Comparison of ENCODE assay signal across 8 cellular contexts in the genomic region with DNA sequence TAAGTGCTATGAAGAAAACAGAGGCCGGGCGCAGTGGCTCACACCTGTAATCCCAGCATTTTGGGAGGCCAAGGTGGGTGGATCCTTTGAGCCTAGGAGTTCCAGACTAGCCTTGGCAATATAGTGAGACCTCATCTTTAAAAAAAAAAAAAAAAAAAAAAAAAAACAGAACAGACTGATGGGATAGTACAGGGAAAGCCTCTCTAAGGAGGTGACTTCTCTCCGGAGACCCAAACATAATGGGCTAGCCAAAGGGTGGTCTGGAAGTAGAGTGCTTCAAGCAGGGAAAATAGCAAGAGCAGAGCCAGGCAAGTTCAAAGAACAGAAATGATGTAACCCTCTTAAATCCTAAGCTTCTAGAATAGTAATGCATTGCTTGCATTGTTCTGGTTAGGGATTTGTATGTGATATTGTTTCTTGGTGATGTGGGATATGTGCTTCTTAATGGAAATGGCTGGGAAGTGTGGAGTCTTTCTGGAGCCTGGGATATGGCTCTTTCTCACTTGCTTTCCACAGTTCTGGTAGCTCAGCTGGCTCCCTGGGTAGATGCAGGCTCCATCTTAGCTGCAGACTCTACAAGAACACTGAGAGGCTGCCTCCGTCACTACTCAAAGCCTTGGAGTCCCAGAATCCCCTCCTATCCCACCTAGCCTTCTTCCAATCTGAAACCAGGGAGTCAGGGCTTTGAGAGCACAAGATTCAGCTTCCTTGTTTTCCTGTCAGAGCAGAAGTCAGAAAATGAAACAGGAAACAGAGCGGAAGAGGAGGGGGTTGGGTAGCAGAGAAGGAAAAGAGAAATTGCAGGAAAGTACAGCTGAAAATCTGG. TPM values are rescaled to one million over a fixed set of nuclear protein-coding genes. Genes with fewer than 3 reads are reported as not detected.
DNase-seq lines count a peak whose midpoint lies in the region; ATAC-seq, FAIRE-seq and TF ChIP-seq lines count a peak whose summit lies in the region.

No MANE protein-coding gene starts in this region.

- POLR2A ChIA-PET in activated CD4-positive, alpha-beta memory T cell treated with anti-CD3 and anti-CD28 coated beads for 36 hours (lab: Charles Lee) = interaction anchor here (1.1 to 8.2 kb wide), 6 partner anchors 14 to 204 kb away, joined by 3 to 177 read pairs (median 5); a partner anchor contains a TSS

- DNase-seq in stimulated activated naive CD4-positive, alpha-beta T cell (lab: John Stamatoyannopoulos, UW) = peak in 4 of 6 experiments; percentile 8 to 49 (median 24)
- DNase-seq in stimulated activated naive CD4-positive, alpha-beta T cell treated with Interleukin-2 at 50 U/mL for 16 hours (lab: John Stamatoyannopoulos, UW) = no peak
- DNase-seq in activated CD4-positive, alpha-beta memory T cell treated with anti-CD3 and anti-CD28 coated beads for 36 hours = no peak
- no peak for DNase-seq in hepatocyte (ENCODE audit: low spot score)
- DNase-seq in small intestine = peak; percentile 54
- no peak for DNase-seq in D341Med (ENCODE audit: low spot score)
- no peak for DNase-seq in left lobe of liver (ENCODE audit: low spot score)

- peaks cover 74% of the 10 kb centered on the region for H3K4me1 Mint-ChIP-seq in activated CD4-positive, alpha-beta memory T cell treated with anti-CD3 and anti-CD28 coated beads for 36 hours (ENCODE audit: low read depth)

- H2AFZ ChIP-seq in hepatocyte = peak overlapping the region; percentile 62

- H3K36me3 ChIP-seq in hepatocyte (replicated peaks; ENCODE audit: insufficient read depth, low read depth) (no peaks in the 10 kb centered on the region), small intestine (ENCODE audit: control insufficient read depth in 2 of 2, insufficient read depth in 2 of 2, low read length in 2 of 2) (peaks cover 2 to 6% of the 10 kb centered on the region in 2 donors)

- TF ChIP-seq CTCF in hepatocyte (IDR thresholded peaks at IDR 0.05; ENCODE audit: poor library complexity) = no peak

- H3K4me3 ChIP-seq in hepatocyte (no peak overlapping the region), small intestine (ENCODE audit: low read depth in 1 of 2, low read length in 2 of 2) (no peak overlapping the region)

- ATAC-seq in HG03520 (IDR thresholded peaks at IDR 0.05; ENCODE audit: unreplicated experiment) = no peak
- no peak for ATAC-seq in left lobe of liver

- peak overlapping the region; percentile 99 for H3K27ac Mint-ChIP-seq in activated CD4-positive, alpha-beta memory T cell treated with anti-CD3 and anti-CD28 coated beads for 36 hours

- intact Hi-C loops in activated CD4-positive, alpha-beta memory T cell treated with anti-CD3 and anti-CD28 coated beads for 36 hours (cut with micrococcal nuclease) = loop anchor here (2.0 to 5.0 kb wide), 2 partner anchors 15 to 109 kb away; no protein-coding TSS in a partner anchor

- H3K36me3 Mint-ChIP-seq in activated CD4-positive, alpha-beta memory T cell treated with anti-CD3 and anti-CD28 coated beads for 36 hours = peaks cover 10% of the 10 kb centered on the region

- H3K27me3 Mint-ChIP-seq in activated CD4-positive, alpha-beta memory T cell treated with anti-CD3 and anti-CD28 coated beads for 36 hours = no peaks in the 10 kb centered on the region

- H3K27ac ChIP-seq in hepatocyte (peak overlapping the region; percentile 99), small intestine (ENCODE audit: low read depth in 1 of 2, low read length in 1 of 2) (peak overlapping the region; percentile 82 to 98)

- peaks cover 26% of the 10 kb centered on the region for H3K79me2 ChIP-seq in hepatocyte

- peaks cover 7% of the 10 kb centered on the region for H4K20me1 ChIP-seq in hepatocyte (ENCODE audit: insufficient read depth, poor library complexity, severe bottlenecking)

- H3K4me1 ChIP-seq in hepatocyte (ENCODE audit: insufficient read depth) (peaks cover 35% of the 10 kb centered on the region), small intestine (ENCODE audit: control insufficient read depth in 2 of 2, insufficient read depth in 1 of 2, low read depth in 1 of 2, low read length in 1 of 2) (peaks cover 2 to 19% of the 10 kb centered on the region in 2 donors)

- H3K9me3 Mint-ChIP-seq in activated CD4-positive, alpha-beta memory T cell treated with anti-CD3 and anti-CD28 coated beads for 36 hours = no peaks in the 10 kb centered on the region

- H3K27me3 ChIP-seq in hepatocyte (no peaks in the 10 kb centered on the region), small intestine (ENCODE audit: control insufficient read depth in 2 of 2, insufficient read depth in 2 of 2, low read length in 2 of 2) (no peaks in the 10 kb centered on the region)

- no peaks in the 10 kb centered on the region for H3K9me2 ChIP-seq in hepatocyte (replicated peaks; ENCODE audit: insufficient read depth)

- H3K9me3 ChIP-seq in hepatocyte (ENCODE audit: low read depth) (no peaks in the 10 kb centered on the region), small intestine (ENCODE audit: control insufficient read depth, low read depth) (no peaks in the 10 kb centered on the region)

- CTCF ChIA-PET in activated CD4-positive, alpha-beta memory T cell treated with anti-CD3 and anti-CD28 coated beads for 36 hours (lab: Charles Lee) = interaction anchor here (0.8 to 9.4 kb wide), 5 partner anchors 9 to 184 kb away, joined by 3 to 245 read pairs (median 5); a partner anchor contains a TSS

- WGBS in hepatocyte (ENCODE audit: low lambda C conversion rate, missing lambda C conversion rate) = 80% methylated on average over 5 of the region's 5 CpGs
- 67 to 82% (median 68%) methylated on average over 5 of the region's 5 CpGs for WGBS in small intestine, 3 donors

- H3K4me2 ChIP-seq in hepatocyte = peak overlapping the region; percentile 93

- peak overlapping the region; percentile 45 for H3K4me3 Mint-ChIP-seq in activated CD4-positive, alpha-beta memory T cell treated with anti-CD3 and anti-CD28 coated beads for 36 hours

- FAIRE-seq in small intestine (lab: Jason Lieb, UNC) = no peak

RNA-seq across cellular contexts. Expression of a gene that starts 1.9 kb away (rescaled TPM):
- 10 to 100 TPM; 15.1 to 15.3 TPM for total RNA-seq in activated CD4-positive, alpha-beta memory T cell treated with anti-CD3 and anti-CD28 coated beads for 36 hours
- 22.0 and 35.5 TPM in 2 replicates for total RNA-seq in hepatocyte
- 19.1 and 21.2 TPM in 2 replicates for polyA plus RNA-seq in hepatocyte
- polyA plus RNA-seq in small intestine = 10 to 100 TPM in 1 of 3 donors, 1 to 10 TPM in 2; 3.4 to 12.9 (median 4.1) TPM
- total RNA-seq in left lobe of liver = 30.8 TPM

RNA-seq across cellular contexts. Expression of a gene that starts 40.7 kb away (rescaled TPM):
- 10 to 100 TPM; 60.2 to 63.5 TPM for total RNA-seq in activated CD4-positive, alpha-beta memory T cell treated with anti-CD3 and anti-CD28 coated beads for 36 hours
- total RNA-seq in hepatocyte (14.9 and 21.7 TPM in 2 replicates), left lobe of liver (10.3 TPM)
- polyA plus RNA-seq in hepatocyte (22.5 and 22.6 TPM in 2 replicates), small intestine (10 to 100 TPM in 1 of 3 donors, 1 to 10 TPM in 2; 7.2 to 10.5 (median 7.8) TPM)

Comparison
In these comparisons a context has a peak if more than half of its experiments do, and no peak if none do; other contexts are left out.
1. DNase-seq: peak in stimulated activated naive CD4-positive, alpha-beta T cell (4 of 6) and small intestine (single experiment); none in stimulated activated naive CD4-positive, alpha-beta T cell treated with Interleukin-2 at 50 U/mL for 16 hours (single experiment), activated CD4-positive, alpha-beta memory T cell treated with anti-CD3 and anti-CD28 coated beads for 36 hours (single experiment), hepatocyte (single experiment), D341Med (single experiment) and left lobe of liver (single experiment).